ENCODE assay signal across 9 cellular contexts in genomic region chr14:36519431-36520321, GRCh38. TPM values are rescaled to one million over a fixed set of nuclear protein-coding genes. Genes with fewer than 3 reads are reported as not detected.
DNase-seq lines count a peak whose midpoint lies in the region; ATAC-seq, FAIRE-seq and TF ChIP-seq lines count a peak whose summit lies in the region.
"Had no signal": no experiment of that assay in that cellular context is flagged by ENCODE, and none has a peak within 500 bp of the region (broad histone marks: within the 10 kb centered on the region; RNA-seq: fewer than 3 reads in every experiment).

NKX2-1 (minus strand) TSS chr14:36520232; CDS start chr14:36520129, 103 bp downstream.

- no peaks in the 10 kb centered on the region for H4K20me1 ChIP-seq in keratinocyte (ENCODE audit: control insufficient read depth, extremely low read depth, insufficient read depth, low read length)

- peak within 1 kb of the TSS; percentile 62 for H3K4me2 ChIP-seq in keratinocyte (ENCODE audit: control insufficient read depth, extremely low read depth, insufficient read depth, low read depth, low read length)

- dilution Hi-C loops in keratinocyte (cut with MboI; ENCODE audit: extremely low pct_ligation_motif_present, low sequenced_read_pairs): no loop called here

- no peak for FAIRE-seq in keratinocyte (lab: Jason Lieb, UNC)
- FAIRE-seq: GM12878 had no signal

- no peaks in the 10 kb centered on the region for H3K9me1 ChIP-seq in keratinocyte (ENCODE audit: control insufficient read depth, extremely low read depth, insufficient read depth, low read length)

- peaks cover 100% of the 10 kb centered on the region for H3K27me3 ChIP-seq in keratinocyte (ENCODE audit: control insufficient read depth, extremely low read depth, insufficient read depth, low read length)
- peaks cover 0 to 4% of the 10 kb centered on the region in 2 donors for H3K27me3 ChIP-seq in aorta (ENCODE audit: control insufficient read depth in 1 of 2, insufficient read depth in 2 of 2, low read length in 1 of 2)

- no peak for ATAC-seq in aorta (ENCODE audit: low FRiP score)

- H3K4me3 ChIP-seq in keratinocyte (ENCODE audit: control insufficient read depth in 2 of 3, extremely low read depth in 1 of 3, insufficient read depth in 2 of 3, low read depth in 1 of 3, low read length in 3 of 3) (peak within 1 kb of the TSS in 2 of 3 experiments; percentile 29 to 55), aorta (ENCODE audit: low read length in 2 of 2) (peak within 1 kb of the TSS; percentile 12 to 38)
- H3K4me3 ChIP-seq: GM12878 had no signal

- DNase-seq in stimulated activated CD4-positive, alpha-beta T cell treated with anti-CD3 and anti-CD28 coated beads, Interleukin-15, amount 100 ng/mL, for 24 hours: peak; percentile 25
- DNase-seq in stimulated activated CD4-positive, alpha-beta T cell treated with anti-CD3 and anti-CD28 coated beads, Interleukin-12 subunit alpha, Interleukin-12 subunit beta, amount 100 ng/mL, for 4 hours: no peak
- DNase-seq in SHP77 (lab: John Stamatoyannopoulos, UW) (peak; percentile 90), keratinocyte (ENCODE audit: low read depth, low spot score) (no peak), aorta (no peak), occipital lobe (lab: John Stamatoyannopoulos, UW) (no peak), caudate nucleus (lab: John Stamatoyannopoulos, UW) (no peak)
- no peak for DNase-seq in activated effector memory CD4-positive, alpha-beta T cell treated with anti-CD3 and anti-CD28 coated beads, Interleukin-2, amount 50 U/mL, for 16 hours

- H3K9me3 ChIP-seq in keratinocyte (ENCODE audit: control insufficient read depth, low read depth, low read length): no peaks in the 10 kb centered on the region
- H3K9me3 ChIP-seq in aorta (ENCODE audit: control insufficient read depth, low read length): no peaks in the 10 kb centered on the region

- H3K27ac ChIP-seq in keratinocyte (ENCODE audit: control insufficient read depth, insufficient read depth, low read length) (no peak within 1 kb of the TSS), aorta (ENCODE audit: low read depth in 1 of 2, low read length in 2 of 2) (no peak within 1 kb of the TSS), caudate nucleus (ENCODE audit: low read depth, low read length) (no peak within 1 kb of the TSS)

- no peak within 1 kb of the TSS for H2AFZ ChIP-seq in keratinocyte (ENCODE audit: control insufficient read depth, low read length)

- TF ChIP-seq CTCF in keratinocyte (optimal IDR thresholded peaks at IDR 0.05 in 1 of 3, IDR thresholded peaks at IDR 0.05 in 1 of 3, conservative IDR thresholded peaks at IDR 0.05 in 1 of 3; ENCODE audit: extremely low read depth in 1 of 3, insufficient read depth in 2 of 3, low read length in 3 of 3): no peak

- no peak within 1 kb of the TSS for H3K9ac ChIP-seq in keratinocyte (ENCODE audit: control insufficient read depth, extremely low read depth, insufficient read depth, low read length)

- intact Hi-C loops in aorta (cut with DNase I): no loop called here

- H3K36me3 ChIP-seq in keratinocyte (ENCODE audit: control insufficient read depth in 2 of 2, extremely low read depth in 1 of 2, insufficient read depth in 2 of 2, low read length in 2 of 2) (no peaks in the 10 kb centered on the region), aorta (ENCODE audit: control insufficient read depth in 1 of 2, insufficient read depth in 2 of 2, low read length in 1 of 2) (no peaks in the 10 kb centered on the region)

- WGBS in aorta, 2 donors: 1 to 2% methylated on average over 35 to 49 of the region's 49 CpGs

- H3K79me2 ChIP-seq in keratinocyte (ENCODE audit: control insufficient read depth, insufficient read depth, low read length): no peaks in the 10 kb centered on the region

- peaks cover 7% of the 10 kb centered on the region for H3K4me1 ChIP-seq in keratinocyte (ENCODE audit: control insufficient read depth, extremely low read depth, insufficient read depth, low read length)
- H3K4me1 ChIP-seq in aorta (ENCODE audit: control insufficient read depth in 1 of 2, insufficient read depth in 2 of 2, low read length in 2 of 2): no peaks in the 10 kb centered on the region

RNA-seq across cellular contexts. Expression of gene NKX2-1, which starts in this region (rescaled TPM):
- polyA plus RNA-seq in keratinocyte (not detected in 3 replicates), aorta (under 1 TPM in 1 of 2 donors, not detected in 1; 0.13 TPM)
- polyA plus RNA-seq in keratinocyte (2011; ENCODE audit: low read depth): not detected
- not detected in 2 replicates for polyA plus RNA-seq in keratinocyte (2011; cell fraction: cytosol; rRNA removed)
- polyA plus RNA-seq in keratinocyte (2011; cell fraction: nucleus; rRNA removed): 0.12 TPM in 1 of 2 replicates, not detected in the other
- not detected in 2 replicates for polyA plus RNA-seq in keratinocyte (2012; ENCODE audit: low replicate concordance)
- not detected in 3 replicates for polyA minus RNA-seq in keratinocyte
- polyA minus RNA-seq in keratinocyte (2011; cell fraction: cytosol; rRNA and poly(A)+ RNA removed): not detected
- polyA minus RNA-seq in keratinocyte (2011; cell fraction: nucleus; rRNA and poly(A)+ RNA removed): not detected in 2 replicates
- total RNA-seq in aorta (not detected), occipital lobe (0.31 TPM)
- total RNA-seq: GM12878 had no signal

Comparison
In these comparisons a context has a peak if more than half of its experiments do, and no peak if none do; other contexts are left out.
1. DNase-seq: peak in stimulated activated CD4-positive, alpha-beta T cell treated with anti-CD3 and anti-CD28 coated beads, Interleukin-15, amount 100 ng/mL, for 24 hours (single experiment) and SHP77 (2 of 2); none in stimulated activated CD4-positive, alpha-beta T cell treated with anti-CD3 and anti-CD28 coated beads, Interleukin-12 subunit alpha, Interleukin-12 subunit beta, amount 100 ng/mL, for 4 hours (single experiment), keratinocyte (single experiment), aorta (0 of 2), activated effector memory CD4-positive, alpha-beta T cell treated with anti-CD3 and anti-CD28 coated beads, Interleukin-2, amount 50 U/mL, for 16 hours (single experiment), occipital lobe (single experiment) and caudate nucleus (0 of 61).